ENCODE assay signal across 25 cellular contexts in genomic region chr14:33956640-33957039, GRCh38.
"Had no signal": no experiment of that assay in that cellular context is flagged by ENCODE, and none has a peak within 500 bp of the region (broad histone marks: within the 10 kb centered on the region; RNA-seq: fewer than 3 reads in every experiment).

No MANE protein-coding gene starts in this region.

- H3K4me1 ChIP-seq: colonic mucosa, pancreas had no signal

- H3K4me3 Mint-ChIP-seq: mesothelial cell of epicardium; natural killer cell treated with Interleukin-12 subunit alpha and Interleukin-12 subunit beta and Interleukin-15 and Interleukin-18, amount 100 ng/mL, for 72 hours; stimulated activated effector memory CD8-positive, alpha-beta T cell treated with anti-CD3 and anti-CD28 coated beads, Interleukin-12 subunit alpha, Interleukin-12 subunit beta, amount 100 ng/mL, for 72 hours had no signal

- H3K9me3 Mint-ChIP-seq: mesothelial cell of epicardium; natural killer cell treated with Interleukin-12 subunit alpha and Interleukin-12 subunit beta and Interleukin-15 and Interleukin-18, amount 100 ng/mL, for 72 hours; stimulated activated effector memory CD8-positive, alpha-beta T cell treated with anti-CD3 and anti-CD28 coated beads, Interleukin-12 subunit alpha, Interleukin-12 subunit beta, amount 100 ng/mL, for 72 hours had no signal

- DNase-seq: activated CD4-positive, alpha-beta T cell treated with anti-CD3 and anti-CD28 coated beads, Interleukin-2, amount 50 U/mL, for 1 hour; activated CD4-positive, CD25-positive, alpha-beta regulatory T cell treated with anti-CD3 and anti-CD28 coated beads, Interleukin-2, amount 50 U/mL, for 72 hours; activated CD8-positive, alpha-beta memory T cell treated with anti-CD3 and anti-CD28 coated beads, Interleukin-2, amount 50 U/mL, for 4 hours; activated effector memory CD4-positive, alpha-beta T cell treated with anti-CD3 and anti-CD28 coated beads, Interleukin-2, amount 50 U/mL, for 16 hours; activated naive CD4-positive, alpha-beta T cell treated with anti-CD3 and anti-CD28 coated beads, Interleukin-2, amount 50 U/mL, for 16 hours; activated T-cell treated with anti-CD3 and anti-CD28 coated beads, Interleukin-2, amount 50 U/mL, for 48 hours; aorta; brain microvascular endothelial cell; central memory CD4-positive, alpha-beta T cell; colonic mucosa; erythroblast; foreskin melanocyte; hypothalamus; islet precursor cell; pancreas; stimulated activated CD4-positive, alpha-beta T cell treated with anti-CD3 and anti-CD28 coated beads, Interleukin-4, amount 100 ng/mL, for 24 hours; testis; upper lobe of left lung had no signal

- H3K27ac ChIP-seq: brain microvascular endothelial cell, colonic mucosa, neutrophil, pancreas, testis, upper lobe of left lung, VCaP had no signal

- H3K4me2 ChIP-seq: smooth muscle cell had no signal

- H3K36me3 ChIP-seq: brain microvascular endothelial cell, colonic mucosa, neutrophil, pancreas, upper lobe of left lung had no signal

- H3K9me3 ChIP-seq: colonic mucosa, neutrophil, pancreas, testis, upper lobe of left lung had no signal

- H3K4me3 ChIP-seq: colonic mucosa, pancreas, smooth muscle cell, testis, upper lobe of left lung had no signal

- H3K27ac Mint-ChIP-seq: mesothelial cell of epicardium; natural killer cell treated with Interleukin-12 subunit alpha and Interleukin-12 subunit beta and Interleukin-15 and Interleukin-18, amount 100 ng/mL, for 72 hours; stimulated activated effector memory CD8-positive, alpha-beta T cell treated with anti-CD3 and anti-CD28 coated beads, Interleukin-12 subunit alpha, Interleukin-12 subunit beta, amount 100 ng/mL, for 72 hours had no signal

- H3K27me3 ChIP-seq: colonic mucosa, pancreas, testis, upper lobe of left lung had no signal

- ATAC-seq: natural killer cell treated with Interleukin-12 subunit alpha and Interleukin-12 subunit beta and Interleukin-15 and Interleukin-18, amount 100 ng/mL, for 72 hours; pancreas; sciatic nerve; stimulated activated effector memory CD8-positive, alpha-beta T cell treated with anti-CD3 and anti-CD28 coated beads, Interleukin-12 subunit alpha, Interleukin-12 subunit beta, amount 100 ng/mL, for 72 hours had no signal
